ENCODE assay signal across 1 cellular context in the genomic region with DNA sequence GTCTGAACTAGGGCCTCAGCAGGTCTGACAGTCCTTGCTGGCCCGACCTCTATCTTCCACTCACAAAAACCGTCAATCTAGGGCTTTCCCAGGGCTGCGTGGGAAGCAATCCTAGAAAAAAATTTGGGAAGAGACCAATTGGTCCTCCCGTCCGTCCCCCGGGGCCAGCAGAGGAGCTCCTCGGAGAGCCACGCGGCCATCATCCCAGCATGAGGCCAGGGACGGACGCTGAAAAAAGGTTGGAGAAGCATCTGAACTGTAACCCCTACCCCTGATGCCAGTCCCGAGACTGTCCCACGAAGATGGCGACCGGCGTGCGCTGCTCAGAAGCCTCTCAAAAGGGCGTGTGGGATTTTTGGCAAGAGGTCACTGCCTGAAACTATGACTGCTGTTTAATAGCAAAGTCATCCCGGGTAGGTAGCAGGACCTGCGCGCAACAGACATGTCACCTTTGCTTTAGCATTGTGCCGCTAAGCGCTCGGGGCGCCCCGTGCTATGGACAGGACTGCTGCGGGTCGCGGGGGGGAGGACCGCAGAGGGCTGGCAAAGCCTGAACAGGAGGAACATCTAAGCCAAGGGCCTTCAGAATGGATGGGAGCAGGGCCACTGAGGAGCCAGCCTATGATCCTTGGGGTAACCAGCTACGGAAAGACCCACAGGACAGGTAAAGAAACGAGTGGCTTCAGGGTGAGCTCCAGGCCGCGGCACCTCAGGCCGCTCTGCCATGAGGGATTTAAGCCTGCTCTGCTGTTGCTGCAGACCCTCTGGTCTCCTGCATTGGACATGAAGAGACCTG.
TF ChIP-seq lines count a peak whose summit lies in the region.

No MANE protein-coding gene starts in this region.

TF ChIP-seq in K562, 482 proteins besides CTCF, POLR2A, EP300 and RAD21:
- TF ChIP-seq ZNF41 (CRISPR knock-in tag; conservative IDR thresholded peaks at IDR 0.05) (no peak), PCBP1 (IDR thresholded peaks at IDR 0.05; ENCODE audit: low read depth, low read length, poor library complexity, severe bottlenecking) (no peak), ZBTB7A (IDR thresholded peaks at IDR 0.05; ENCODE audit: borderline replicate concordance, control insufficient read depth, low read depth, low read length) (no peak), NFXL1 (CRISPR knock-in tag; IDR thresholded peaks at IDR 0.05) (no peak), HCFC1 (IDR thresholded peaks at IDR 0.05; ENCODE audit: low read depth, low read length) (no peak), RBFOX2 (IDR thresholded peaks at IDR 0.05; ENCODE audit: low read depth, low read length) (peak; percentile 39; the same call in 1 of the 2 replicates), NFIX (CRISPR knock-in tag; IDR thresholded peaks at IDR 0.05; ENCODE audit: low read depth) (no peak), RUNX1 (IDR thresholded peaks at IDR 0.05; ENCODE audit: low read depth) (no peak), ZNF311 (CRISPR knock-in tag; IDR thresholded peaks at IDR 0.05) (no peak), PRMT5 (CRISPR knock-in tag; IDR thresholded peaks at IDR 0.05) (no peak), ZFP30 (CRISPR knock-in tag; IDR thresholded peaks at IDR 0.05; ENCODE audit: borderline replicate concordance) (no peak)
- TF ChIP-seq, protein P1, sequence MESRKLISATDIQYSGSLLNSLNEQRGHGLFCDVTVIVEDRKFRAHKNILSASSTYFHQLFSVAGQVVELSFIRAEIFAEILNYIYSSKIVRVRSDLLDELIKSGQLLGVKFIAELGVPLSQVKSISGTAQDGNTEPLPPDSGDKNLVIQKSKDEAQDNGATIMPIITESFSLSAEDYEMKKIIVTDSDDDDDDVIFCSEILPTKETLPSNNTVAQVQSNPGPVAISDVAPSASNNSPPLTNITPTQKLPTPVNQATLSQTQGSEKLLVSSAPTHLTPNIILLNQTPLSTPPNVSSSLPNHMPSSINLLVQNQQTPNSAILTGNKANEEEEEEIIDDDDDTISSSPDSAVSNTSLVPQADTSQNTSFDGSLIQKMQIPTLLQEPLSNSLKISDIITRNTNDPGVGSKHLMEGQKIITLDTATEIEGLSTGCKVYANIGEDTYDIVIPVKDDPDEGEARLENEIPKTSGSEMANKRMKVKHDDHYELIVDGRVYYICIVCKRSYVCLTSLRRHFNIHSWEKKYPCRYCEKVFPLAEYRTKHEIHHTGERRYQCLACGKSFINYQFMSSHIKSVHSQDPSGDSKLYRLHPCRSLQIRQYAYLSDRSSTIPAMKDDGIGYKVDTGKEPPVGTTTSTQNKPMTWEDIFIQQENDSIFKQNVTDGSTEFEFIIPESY (CRISPR knock-in tag; IDR thresholded peaks at IDR 0.05): 0 out of 2 replicates have a peak, but pooled peaks have one; percentile 10
- TF ChIP-seq, protein P2, sequence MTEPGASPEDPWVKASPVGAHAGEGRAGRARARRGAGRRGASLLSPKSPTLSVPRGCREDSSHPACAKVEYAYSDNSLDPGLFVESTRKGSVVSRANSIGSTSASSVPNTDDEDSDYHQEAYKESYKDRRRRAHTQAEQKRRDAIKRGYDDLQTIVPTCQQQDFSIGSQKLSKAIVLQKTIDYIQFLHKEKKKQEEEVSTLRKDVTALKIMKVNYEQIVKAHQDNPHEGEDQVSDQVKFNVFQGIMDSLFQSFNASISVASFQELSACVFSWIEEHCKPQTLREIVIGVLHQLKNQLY (CRISPR knock-in tag; conservative IDR thresholded peaks at IDR 0.05): no peak
- TF ChIP-seq, protein P3, sequence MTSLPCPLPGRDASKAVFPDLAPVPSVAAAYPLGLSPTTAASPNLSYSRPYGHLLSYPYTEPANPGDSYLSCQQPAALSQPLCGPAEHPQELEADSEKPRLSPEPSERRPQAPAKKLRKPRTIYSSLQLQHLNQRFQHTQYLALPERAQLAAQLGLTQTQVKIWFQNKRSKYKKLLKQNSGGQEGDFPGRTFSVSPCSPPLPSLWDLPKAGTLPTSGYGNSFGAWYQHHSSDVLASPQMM (CRISPR knock-in tag; IDR thresholded peaks at IDR 0.05): no peak
- TF ChIP-seq, protein P4, sequence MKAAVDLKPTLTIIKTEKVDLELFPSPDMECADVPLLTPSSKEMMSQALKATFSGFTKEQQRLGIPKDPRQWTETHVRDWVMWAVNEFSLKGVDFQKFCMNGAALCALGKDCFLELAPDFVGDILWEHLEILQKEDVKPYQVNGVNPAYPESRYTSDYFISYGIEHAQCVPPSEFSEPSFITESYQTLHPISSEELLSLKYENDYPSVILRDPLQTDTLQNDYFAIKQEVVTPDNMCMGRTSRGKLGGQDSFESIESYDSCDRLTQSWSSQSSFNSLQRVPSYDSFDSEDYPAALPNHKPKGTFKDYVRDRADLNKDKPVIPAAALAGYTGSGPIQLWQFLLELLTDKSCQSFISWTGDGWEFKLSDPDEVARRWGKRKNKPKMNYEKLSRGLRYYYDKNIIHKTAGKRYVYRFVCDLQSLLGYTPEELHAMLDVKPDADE (conservative IDR thresholded peaks at IDR 0.05; ENCODE audit: control insufficient read depth, low read depth, low read length): no peak
- TF ChIP-seq, protein P5, sequence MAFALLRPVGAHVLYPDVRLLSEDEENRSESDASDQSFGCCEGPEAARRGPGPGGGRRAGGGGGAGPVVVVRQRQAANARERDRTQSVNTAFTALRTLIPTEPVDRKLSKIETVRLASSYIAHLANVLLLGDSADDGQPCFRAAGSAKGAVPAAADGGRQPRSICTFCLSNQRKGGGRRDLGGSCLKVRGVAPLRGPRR (CRISPR knock-in tag; IDR thresholded peaks at IDR 0.05): no peak
TF ChIP-seq in K562: peak in this region for 2.
